ENCODE assay signal across 8 cellular contexts in genomic region chr7:30594055-30594539, GRCh38. TPM values are rescaled to one million over a fixed set of nuclear protein-coding genes. Genes with fewer than 3 reads are reported as not detected.
DNase-seq lines count a peak whose midpoint lies in the region; ATAC-seq, FAIRE-seq and TF ChIP-seq lines count a peak whose summit lies in the region.

No MANE protein-coding gene starts in this region.

- peak; percentile 48 for DNase-seq in AG08396 (ENCODE audit: low spot score)
- DNase-seq in GM18507 (ENCODE audit: extremely low spot score, insufficient read length, low read depth), result peak; percentile 23
- peak; percentile 37 for DNase-seq in NCI-H226
- DNase-seq in activated T-cell treated with anti-CD3 and anti-CD28 coated beads for 4 hours, result peak; percentile 12
- no peak for DNase-seq in fibroblast of villous mesenchyme (ENCODE audit: low read depth)
- DNase-seq in osteocyte (ENCODE audit: extremely low spot score, unreplicated experiment), result no peak
- no peak for DNase-seq in NCI-H1930 (lab: John Stamatoyannopoulos, UW)

- peaks cover 48% of the 10 kb centered on the region for H3K4me1 Mint-ChIP-seq in osteocyte (ENCODE audit: unreplicated experiment)

- no peaks in the 10 kb centered on the region for H3K9me3 Mint-ChIP-seq in osteocyte (ENCODE audit: unreplicated experiment)

- peaks cover 23% of the 10 kb centered on the region for H3K36me3 Mint-ChIP-seq in osteocyte (ENCODE audit: unreplicated experiment)

- TF ChIP-seq CTCF in fibroblast of villous mesenchyme (IDR thresholded peaks at IDR 0.05; ENCODE audit: insufficient read depth, low read depth, low read length) (no peak), osteocyte (IDR thresholded peaks at IDR 0.05) (no peak)

- H3K4me3 ChIP-seq in fibroblast of villous mesenchyme (ENCODE audit: low read depth, low read length), result peak overlapping the region; percentile 97

- no peaks in the 10 kb centered on the region for H3K27me3 Mint-ChIP-seq in osteocyte (ENCODE audit: unreplicated experiment)

- H3K27ac Mint-ChIP-seq in osteocyte (ENCODE audit: unreplicated experiment), result peak overlapping the region; percentile 100

- ATAC-seq in HG02970 (IDR thresholded peaks at IDR 0.05; ENCODE audit: low FRiP score, unreplicated experiment), result peak; percentile 39

- peak overlapping the region; percentile 100 for H3K4me3 Mint-ChIP-seq in osteocyte (ENCODE audit: unreplicated experiment)

- no peak for FAIRE-seq in GM18507 (lab: Jason Lieb, UNC)

RNA-seq across cellular contexts. Expression of gene GARS1, which starts 0.6 kb away (rescaled TPM):
- total RNA-seq in fibroblast of villous mesenchyme (287 and 523 TPM in 2 replicates), osteocyte (320 and 346 TPM in 2 replicates)

Comparison
In these comparisons a context has a peak if more than half of its experiments do, and no peak if none do; other contexts are left out.
1. DNase-seq: peak in AG08396 (single experiment), GM18507 (single experiment), NCI-H226 (single experiment) and activated T-cell treated with anti-CD3 and anti-CD28 coated beads for 4 hours (single experiment); none in fibroblast of villous mesenchyme (single experiment), osteocyte (single experiment) and NCI-H1930 (0 of 2).